ENCODE assay signal across 10 cellular contexts in genomic region chr7:101911800-101912705, GRCh38.
DNase-seq lines count a peak whose midpoint lies in the region; ATAC-seq and TF ChIP-seq lines count a peak whose summit lies in the region.
"Had no signal": no experiment of that assay in that cellular context is flagged by ENCODE, and none has a peak within 500 bp of the region (broad histone marks: within the 10 kb centered on the region; RNA-seq: fewer than 3 reads in every experiment).

No MANE protein-coding gene starts in this region.

- ATAC-seq in right lobe of liver = peak; percentile 76 to 82 (median 80)

- no peaks in the 10 kb centered on the region for H3K9me3 Mint-ChIP-seq in neural progenitor cell

- peaks cover 0 to 7% of the 10 kb centered on the region in 2 donors for H3K4me1 ChIP-seq in esophagus (ENCODE audit: control insufficient read depth in 2 of 2, insufficient read depth in 2 of 2, low read length in 1 of 2)
- H3K4me1 ChIP-seq in right lobe of liver = peaks cover 0 to 20% (median 4%) of the 10 kb centered on the region in 4 donors
- peaks cover 15% of the 10 kb centered on the region for H3K4me1 ChIP-seq in stomach smooth muscle (ENCODE audit: control insufficient read depth, insufficient read depth, low read length)
- no peaks in the 10 kb centered on the region for H3K4me1 ChIP-seq in neural progenitor cell

- no peak overlapping the region for H3K4me2 ChIP-seq in neural progenitor cell

- peaks cover 91% of the 10 kb centered on the region for H4K20me1 ChIP-seq in neural progenitor cell (ENCODE audit: low read depth)

- no peak overlapping the region for H3K4me3 ChIP-seq in NB4 (ENCODE audit: low read depth, low read length)
- H3K4me3 ChIP-seq in esophagus (ENCODE audit: low read depth in 1 of 2, low read length in 2 of 2) = no peak overlapping the region
- H3K4me3 ChIP-seq in right lobe of liver = no peak overlapping the region
- H3K4me3 ChIP-seq in stomach smooth muscle (ENCODE audit: low read length in 2 of 2) = no peak overlapping the region
- no peak overlapping the region for H3K4me3 ChIP-seq in neural progenitor cell

- peaks cover 8% of the 10 kb centered on the region for H3K27me3 Mint-ChIP-seq in neural progenitor cell (ENCODE audit: insufficient read depth, low read depth)

- H3K79me2 ChIP-seq in neural progenitor cell (ENCODE audit: low read depth) = peaks cover 91% of the 10 kb centered on the region

- TF ChIP-seq CTCF in NB4 (IDR thresholded peaks at IDR 0.05; ENCODE audit: low read depth, low read length) = no peak
- TF ChIP-seq CTCF in right lobe of liver (IDR thresholded peaks at IDR 0.05) = peak in 1 of 4 donors; percentile 12
- no peak for TF ChIP-seq CTCF in neural progenitor cell (IDR thresholded peaks at IDR 0.05)

- H3K27ac Mint-ChIP-seq in neural progenitor cell = no peak overlapping the region

- no peaks in the 10 kb centered on the region for H3K27me3 ChIP-seq in esophagus (ENCODE audit: control insufficient read depth in 1 of 2, insufficient read depth in 2 of 2, low read length in 2 of 2)
- no peaks in the 10 kb centered on the region for H3K27me3 ChIP-seq in right lobe of liver
- no peaks in the 10 kb centered on the region for H3K27me3 ChIP-seq in stomach smooth muscle (ENCODE audit: control insufficient read depth in 1 of 2, insufficient read depth in 2 of 2, low read length in 2 of 2)
- no peaks in the 10 kb centered on the region for H3K27me3 ChIP-seq in neural progenitor cell

- H2AFZ ChIP-seq in neural progenitor cell (replicated peaks) = no peak overlapping the region

- H3K36me3 ChIP-seq in esophagus (ENCODE audit: control insufficient read depth in 2 of 2, insufficient read depth in 2 of 2, low read length in 1 of 2) (peaks cover 4 to 16% of the 10 kb centered on the region in 2 donors), right lobe of liver (peaks cover 0 to 6% (median 0%) of the 10 kb centered on the region in 4 donors), stomach smooth muscle (ENCODE audit: control insufficient read depth in 2 of 2, insufficient read depth in 2 of 2, low read length in 2 of 2) (peaks cover 2 to 6% of the 10 kb centered on the region in 2 donors), neural progenitor cell (no peaks in the 10 kb centered on the region)

- no peaks in the 10 kb centered on the region for H3K36me3 Mint-ChIP-seq in neural progenitor cell

- peak; percentile 60 for DNase-seq in NB4 (ENCODE audit: low read depth)
- peak; percentile 73 to 85 (median 82) for DNase-seq in right lobe of liver
- DNase-seq in UCSD-AML1 (lab: John Stamatoyannopoulos, UW; ENCODE audit: unreplicated experiment) = no peak
- no peak for DNase-seq in neural progenitor cell (ENCODE audit: low spot score)
- DNase-seq in SIG-M5 treated with dmso at 0.1 percent for 504 hours (lab: John Stamatoyannopoulos, UW; ENCODE audit: unreplicated experiment) = no peak
- DNase-seq in NOMO-1 treated with DMSO at 0.1 percent for 48 hours (lab: John Stamatoyannopoulos, UW; ENCODE audit: unreplicated experiment) = no peak
- DNase-seq: NCI-H510A had no signal

- peaks cover 13% of the 10 kb centered on the region for H3F3A ChIP-seq in neural progenitor cell (ENCODE audit: low read depth)

- H3K9ac ChIP-seq in stomach smooth muscle (ENCODE audit: low read length in 2 of 2) (no peak overlapping the region), neural progenitor cell (no peak overlapping the region)

- H3K4me3 Mint-ChIP-seq in neural progenitor cell = no peak overlapping the region

- 78 to 80% methylated on average over 21 of the region's 21 CpGs for WGBS in esophagus, 2 donors
- WGBS in right lobe of liver (ENCODE audit: insufficient coverage, low coverage, low lambda C conversion rate, missing lambda C conversion rate) = 57% methylated on average over 3 of the region's 21 CpGs

- peaks cover 15% of the 10 kb centered on the region for H3K4me1 Mint-ChIP-seq in neural progenitor cell

- TF ChIP-seq POLR2A in NB4 (IDR thresholded peaks at IDR 0.05; ENCODE audit: extremely low read depth, insufficient read length) (no peak), right lobe of liver (IDR thresholded peaks at IDR 0.05) (no peak)

- intact Hi-C loops in right lobe of liver (cut with DNase I) = no loop called here

- H3K9me3 ChIP-seq in esophagus (ENCODE audit: control insufficient read depth in 2 of 2, insufficient read depth in 1 of 2, low read depth in 1 of 2, low read length in 1 of 2) (no peaks in the 10 kb centered on the region), right lobe of liver (no peaks in the 10 kb centered on the region), stomach smooth muscle (ENCODE audit: control insufficient read depth in 2 of 2, low read length in 2 of 2) (no peaks in the 10 kb centered on the region), neural progenitor cell (ENCODE audit: low read depth) (no peaks in the 10 kb centered on the region)

- H3K27ac ChIP-seq in esophagus (ENCODE audit: low read depth in 2 of 2, low read length in 1 of 2) (peak overlapping the region; percentile 59), right lobe of liver (peak overlapping the region; percentile 43 to 83 (median 64)), stomach smooth muscle (ENCODE audit: low read length) (peak overlapping the region; percentile 71), neural progenitor cell (no peak overlapping the region)
- H3K27ac ChIP-seq: epithelial cell of prostate had no signal

Comparison
In these comparisons a context has a peak if more than half of its experiments do, and no peak if none do; other contexts are left out.
1. DNase-seq: peak in NB4 (single experiment) and right lobe of liver (3 of 3); none in UCSD-AML1 (single experiment), neural progenitor cell (single experiment), SIG-M5 treated with dmso at 0.1 percent for 504 hours (single experiment) and NOMO-1 treated with DMSO at 0.1 percent for 48 hours (single experiment).